ENCODE assay signal across 16 cellular contexts in genomic region chrX:149837167-149837566, GRCh38. TPM values are rescaled to one million over a fixed set of nuclear protein-coding genes. Genes with fewer than 3 reads are reported as not detected.
DNase-seq lines count a peak whose midpoint lies in the region; ATAC-seq, FAIRE-seq and TF ChIP-seq lines count a peak whose summit lies in the region.
"Had no signal": no experiment of that assay in that cellular context is flagged by ENCODE, and none has a peak within 500 bp of the region (broad histone marks: within the 10 kb centered on the region; RNA-seq: fewer than 3 reads in every experiment).

No MANE protein-coding gene starts in this region.

- H3K79me2 ChIP-seq in astrocyte (ENCODE audit: insufficient read depth, low read length), result no peaks in the 10 kb centered on the region

- no peak for DNase-seq in astrocyte (ENCODE audit: low read depth)
- DNase-seq in epithelial cell of prostate (ENCODE audit: low read depth, low spot score), result no peak
- DNase-seq in WERI-Rb-1, result no peak
- no peak for DNase-seq in activated CD8-positive, alpha-beta memory T cell treated with anti-CD3 and anti-CD28 coated beads for 24 hours
- DNase-seq: ACHN; Caco-2; CD4-positive, alpha-beta T cell; GOT3; H9 had no signal

- H2AFZ ChIP-seq in astrocyte (ENCODE audit: low read depth, low read length), result no peak overlapping the region

- H3K9me3 Mint-ChIP-seq in astrocyte (ENCODE audit: unreplicated experiment), result no peaks in the 10 kb centered on the region
- H3K9me3 Mint-ChIP-seq: CD4-positive, alpha-beta T cell had no signal

- TF ChIP-seq CTCF in astrocyte (IDR thresholded peaks at IDR 0.05; ENCODE audit: insufficient read depth, low read depth, low read length) (no peak), WERI-Rb-1 (IDR thresholded peaks at IDR 0.05; ENCODE audit: low read depth, low read length) (no peak)

- H4K20me1 ChIP-seq in astrocyte (ENCODE audit: insufficient read depth, low read length), result no peaks in the 10 kb centered on the region

- H3K4me3 ChIP-seq in HUES48 (ENCODE audit: low read depth, low read length) (peak overlapping the region; percentile 40), astrocyte (ENCODE audit: insufficient read depth, low read depth, low read length) (no peak overlapping the region), WERI-Rb-1 (ENCODE audit: low read depth, low read length) (no peak overlapping the region)

- H3K9ac ChIP-seq in HUES48 (ENCODE audit: low read depth, low read length) (no peak overlapping the region), astrocyte (ENCODE audit: low read length) (no peak overlapping the region)

- H3K27me3 ChIP-seq in HUES48 (ENCODE audit: control insufficient read depth, insufficient read depth, low read length) (no peaks in the 10 kb centered on the region), astrocyte (ENCODE audit: insufficient read depth, low read length) (no peaks in the 10 kb centered on the region), WERI-Rb-1 (ENCODE audit: insufficient read depth, low read depth, severe bottlenecking) (peaks cover 10% of the 10 kb centered on the region)

- H3K36me3 ChIP-seq in HUES48 (ENCODE audit: control insufficient read depth, insufficient read depth, low read length) (no peaks in the 10 kb centered on the region), astrocyte (ENCODE audit: insufficient read depth, low read length) (no peaks in the 10 kb centered on the region), WERI-Rb-1 (no peaks in the 10 kb centered on the region)

- ATAC-seq in HG03565 (IDR thresholded peaks at IDR 0.05; ENCODE audit: unreplicated experiment), result no peak

- H3K27me3 Mint-ChIP-seq in astrocyte (ENCODE audit: low read depth, unreplicated experiment), result no peaks in the 10 kb centered on the region
- H3K27me3 Mint-ChIP-seq: CD4-positive, alpha-beta T cell had no signal

- H3K27ac ChIP-seq in HUES48 (ENCODE audit: low read depth, low read length) (peak overlapping the region; percentile 71), astrocyte (ENCODE audit: low read depth, low read length) (no peak overlapping the region), epithelial cell of prostate (peak overlapping the region; percentile 22), WERI-Rb-1 (no peak overlapping the region)
- H3K27ac ChIP-seq: C4-2B had no signal

- no peak overlapping the region for H3K4me3 Mint-ChIP-seq in astrocyte (ENCODE audit: unreplicated experiment)
- H3K4me3 Mint-ChIP-seq: CD4-positive, alpha-beta T cell had no signal

- peaks cover 2% of the 10 kb centered on the region for H3K4me1 Mint-ChIP-seq in astrocyte (ENCODE audit: low read depth, unreplicated experiment)

- no peak overlapping the region for H3K4me2 ChIP-seq in astrocyte (ENCODE audit: low read length)

- no peaks in the 10 kb centered on the region for H3K36me3 Mint-ChIP-seq in astrocyte (ENCODE audit: low read depth, unreplicated experiment)

- peaks cover 27% of the 10 kb centered on the region for H3K9me3 ChIP-seq in HUES48 (ENCODE audit: control insufficient read depth, insufficient read depth, low read length)
- H3K9me3 ChIP-seq in astrocyte (ENCODE audit: insufficient read depth, low read depth, low read length), result no peaks in the 10 kb centered on the region
- H3K9me3 ChIP-seq in WERI-Rb-1 (ENCODE audit: severe bottlenecking), result no peaks in the 10 kb centered on the region
- H3K9me3 ChIP-seq: Caco-2 had no signal

- FAIRE-seq in astrocyte (lab: Jason Lieb, UNC), result peak; percentile 45
- FAIRE-seq: A204.1, D721Med, G401.6, GM12892 had no signal

- H3K4me1 ChIP-seq in HUES48 (ENCODE audit: control insufficient read depth, insufficient read depth, low read length) (peaks cover 29% of the 10 kb centered on the region), astrocyte (ENCODE audit: insufficient read depth, low read length) (no peaks in the 10 kb centered on the region)
- H3K4me1 ChIP-seq: Caco-2 had no signal

- H3K27ac Mint-ChIP-seq in astrocyte (ENCODE audit: unreplicated experiment), result no peak overlapping the region
- H3K27ac Mint-ChIP-seq: CD4-positive, alpha-beta T cell had no signal

RNA-seq across cellular contexts. Expression of gene MAGEA8, which starts 43.8 kb away (rescaled TPM):
- total RNA-seq in astrocyte, result not detected in 2 replicates
- total RNA-seq: Caco-2; CD4-positive, alpha-beta T cell; H9 had no signal

RNA-seq across cellular contexts. Expression of gene MAGEA9, which starts 55.4 kb away (rescaled TPM):
- total RNA-seq in astrocyte, result not detected in 2 replicates
- total RNA-seq: Caco-2; CD4-positive, alpha-beta T cell had no signal

Comparison
In these comparisons a context has a peak if more than half of its experiments do, and no peak if none do; other contexts are left out.
1. H3K27ac ChIP-seq: peak in HUES48 (single experiment) and epithelial cell of prostate (single experiment); none in astrocyte (single experiment) and WERI-Rb-1 (single experiment).